21 cellular contexts compared by ENCODE assay signal in the genomic region with DNA sequence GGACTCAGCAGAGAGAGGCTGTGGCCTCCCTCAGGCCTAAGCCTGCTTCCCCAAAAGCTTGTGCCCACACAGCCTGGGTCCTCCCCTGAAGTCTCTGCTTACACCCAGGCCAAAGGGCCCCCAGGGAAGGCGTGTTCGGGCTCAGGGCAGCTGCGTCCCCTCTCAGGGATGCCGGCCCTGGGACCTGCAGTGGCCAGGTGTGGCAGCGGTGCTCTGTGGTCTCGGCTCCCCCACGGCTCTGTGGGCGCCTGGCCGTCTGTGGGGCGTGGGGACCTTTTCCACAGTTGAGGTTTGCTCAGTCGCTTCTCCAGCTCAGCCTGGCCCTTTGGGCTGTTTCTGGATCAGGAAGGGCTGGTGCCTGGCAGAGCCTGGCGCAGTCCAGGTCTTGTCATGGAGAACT.
DNase-seq lines count a peak whose midpoint lies in the region; TF ChIP-seq lines count a peak whose summit lies in the region.
"Had no signal": no experiment of that assay in that cellular context is flagged by ENCODE, and none has a peak within 500 bp of the region (broad histone marks: within the 10 kb centered on the region; RNA-seq: fewer than 3 reads in every experiment).

No MANE protein-coding gene starts in this region.

- intact Hi-C loops in ascending aorta (cut with DNase I) = no loop called here

- CTCF ChIA-PET in HEK293 (lab: Yijun Ruan, JAX) = no interaction called here

- H4K20me1 ChIP-seq in BLaER1 = peaks cover 100% of the 10 kb centered on the region

- H3K9ac ChIP-seq in BLaER1 = 0 out of 2 replicates have a peak overlapping the region, but pooled peaks have one; percentile 14
- peak overlapping the region in 1 of 5 donors; percentile 54 for H3K9ac ChIP-seq in subcutaneous abdominal adipose tissue (ENCODE audit: low read length in 5 of 5)
- H3K9ac ChIP-seq: SK-N-SH had no signal

- H3K4me1 ChIP-seq in BLaER1 (peaks cover 100% of the 10 kb centered on the region), HEK293 (ENCODE audit: control insufficient read depth, insufficient read depth, low read length) (no peaks in the 10 kb centered on the region), ascending aorta (peaks cover 42 to 57% of the 10 kb centered on the region in 2 donors), subcutaneous abdominal adipose tissue (ENCODE audit: control insufficient read depth in 5 of 5, insufficient read depth in 5 of 5, low read length in 5 of 5) (peaks cover 37 to 70% (median 67%) of the 10 kb centered on the region in 5 donors)
- H3K4me1 ChIP-seq: Caco-2 had no signal

- H3K4me1 Mint-ChIP-seq in type B pancreatic cell (ENCODE audit: unreplicated experiment) = peaks cover 20% of the 10 kb centered on the region

- H3K36me3 ChIP-seq in BLaER1 (peaks cover 33% of the 10 kb centered on the region), HEK293 (ENCODE audit: control insufficient read depth in 2 of 2, insufficient read depth in 1 of 2, low read length in 2 of 2) (no peaks in the 10 kb centered on the region), ascending aorta (peaks cover 0 to 8% of the 10 kb centered on the region in 2 donors), subcutaneous abdominal adipose tissue (ENCODE audit: control insufficient read depth in 5 of 5, insufficient read depth in 5 of 5, low read length in 5 of 5) (peaks cover 0 to 7% (median 6%) of the 10 kb centered on the region in 5 donors)
- H3K36me3 ChIP-seq: HAP-1 had no signal

- no peaks in the 10 kb centered on the region for H3K36me3 Mint-ChIP-seq in type B pancreatic cell
- H3K36me3 Mint-ChIP-seq: CD4-positive, CD25-positive, alpha-beta regulatory T cell had no signal

- no peak overlapping the region for H3K4me3 ChIP-seq in BLaER1
- no peak overlapping the region for H3K4me3 ChIP-seq in HEK293 (ENCODE audit: low read depth, low read length)
- no peak overlapping the region for H3K4me3 ChIP-seq in ascending aorta
- H3K4me3 ChIP-seq in subcutaneous abdominal adipose tissue (ENCODE audit: low read depth in 1 of 5, low read length in 5 of 5) = no peak overlapping the region
- H3K4me3 ChIP-seq: GM23248, HAP-1 had no signal

- no peak for DNase-seq in ascending aorta (ENCODE audit: low spot score in 2 of 2)
- no peak for DNase-seq in middle frontal gyrus (ENCODE audit: extremely low spot score, low spot score)
- no peak for DNase-seq in DMS79 treated with DMSO at 0.1 percent for 48 hours (lab: John Stamatoyannopoulos, UW)
- no peak for DNase-seq in activated T-cell treated with anti-CD3 and anti-CD28 coated beads for 4 hours
- no peak for DNase-seq in type B pancreatic cell (ENCODE audit: extremely low spot score, unreplicated experiment)
- DNase-seq: ACHN; Caco-2; CD4-positive, CD25-positive, alpha-beta regulatory T cell; GF-D8; GM23248; NCI-H1105; NCI-H1694 treated with DMSO at 0.1 percent for 48 hours; NCI-H2227 treated with DMSO at 0.1 percent for 48 hours; NCI-H510A treated with DMSO at 0.1 percent for 48 hours; NCI-H774; SHP77 treated with DMSO at 0.1 percent for 48 hours; SK-N-SH had no signal

- H3K27ac ChIP-seq in BLaER1 = no peak overlapping the region
- no peak overlapping the region for H3K27ac ChIP-seq in HEK293 (ENCODE audit: extremely low read depth, low read depth, low read length)
- H3K27ac ChIP-seq in ascending aorta = peak overlapping the region; percentile 74 to 82
- peak overlapping the region; percentile 86 for H3K27ac ChIP-seq in subcutaneous abdominal adipose tissue (ENCODE audit: low read depth, low read length)
- H3K27ac ChIP-seq: GM23248 had no signal

- H3K27me3 ChIP-seq in BLaER1 (no peaks in the 10 kb centered on the region), ascending aorta (no peaks in the 10 kb centered on the region), subcutaneous abdominal adipose tissue (ENCODE audit: control insufficient read depth in 5 of 5, insufficient read depth in 4 of 5, low read length in 5 of 5) (no peaks in the 10 kb centered on the region)

- POLR2A ChIA-PET in HEK293 (lab: Yijun Ruan, JAX) = interaction anchor here (0.7 kb wide), 1 partner anchor 222 kb away, joined by 3 read pairs; no protein-coding TSS in a partner anchor

- no peak overlapping the region for H3K27ac Mint-ChIP-seq in type B pancreatic cell
- H3K27ac Mint-ChIP-seq: CD4-positive, CD25-positive, alpha-beta regulatory T cell had no signal

- TF ChIP-seq CTCF in HEK293 (tag by site-specific recombination; IDR thresholded peaks at IDR 0.05) (no peak), ascending aorta (IDR thresholded peaks at IDR 0.05) (no peak), type B pancreatic cell (conservative IDR thresholded peaks at IDR 0.05) (no peak)

- no peak overlapping the region for H3K4me3 Mint-ChIP-seq in type B pancreatic cell
- H3K4me3 Mint-ChIP-seq: CD4-positive, CD25-positive, alpha-beta regulatory T cell had no signal

- H3K27me3 Mint-ChIP-seq in type B pancreatic cell = no peaks in the 10 kb centered on the region

- H3K9me3 ChIP-seq in BLaER1 (peaks cover 13% of the 10 kb centered on the region), HEK293 (ENCODE audit: control insufficient read depth, insufficient read depth, low read depth, low read length) (no peaks in the 10 kb centered on the region), ascending aorta (no peaks in the 10 kb centered on the region), subcutaneous abdominal adipose tissue (ENCODE audit: control insufficient read depth in 5 of 5, low read length in 5 of 5) (peaks cover 0 to 8% (median 4%) of the 10 kb centered on the region in 5 donors)
- H3K9me3 ChIP-seq: SK-N-SH had no signal

- peak overlapping the region; percentile 92 for H3K4me2 ChIP-seq in BLaER1
- H3K4me2 ChIP-seq: SK-N-SH had no signal

- no peaks in the 10 kb centered on the region for H3K9me3 Mint-ChIP-seq in type B pancreatic cell
- H3K9me3 Mint-ChIP-seq: CD4-positive, CD25-positive, alpha-beta regulatory T cell had no signal

TF ChIP-seq in HEK293, 187 proteins besides CTCF, POLR2A, EP300 and RAD21:
- TF ChIP-seq GLIS2 (tag by site-specific recombination; IDR thresholded peaks at IDR 0.05) = peak; percentile 19; the same call in 1 of the 2 replicates
- TF ChIP-seq, protein P1, sequence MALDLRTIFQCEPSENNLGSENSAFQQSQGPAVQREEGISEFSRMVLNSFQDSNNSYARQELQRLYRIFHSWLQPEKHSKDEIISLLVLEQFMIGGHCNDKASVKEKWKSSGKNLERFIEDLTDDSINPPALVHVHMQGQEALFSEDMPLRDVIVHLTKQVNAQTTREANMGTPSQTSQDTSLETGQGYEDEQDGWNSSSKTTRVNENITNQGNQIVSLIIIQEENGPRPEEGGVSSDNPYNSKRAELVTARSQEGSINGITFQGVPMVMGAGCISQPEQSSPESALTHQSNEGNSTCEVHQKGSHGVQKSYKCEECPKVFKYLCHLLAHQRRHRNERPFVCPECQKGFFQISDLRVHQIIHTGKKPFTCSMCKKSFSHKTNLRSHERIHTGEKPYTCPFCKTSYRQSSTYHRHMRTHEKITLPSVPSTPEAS (tag by site-specific recombination; IDR thresholded peaks at IDR 0.05) = no peak
- no peak for TF ChIP-seq ZNF350 (tag by site-specific recombination; IDR thresholded peaks at IDR 0.05)
- no peak for TF ChIP-seq ZNF423 (tag by site-specific recombination; IDR thresholded peaks at IDR 0.05)
- TF ChIP-seq HOXA7 (CRISPR knock-in tag; IDR thresholded peaks at IDR 0.05; ENCODE audit: borderline replicate concordance) = no peak
- TF ChIP-seq ZNF266 (tag by site-specific recombination; IDR thresholded peaks at IDR 0.05; ENCODE audit: low read depth) = no peak
- TF ChIP-seq GLI2 (tag by site-specific recombination; IDR thresholded peaks at IDR 0.05; ENCODE audit: borderline replicate concordance, low read depth) = no peak
- no peak for TF ChIP-seq ZNF398 (tag by site-specific recombination; IDR thresholded peaks at IDR 0.05)

Comparison
In these comparisons a context has a peak if more than half of its experiments do, and no peak if none do; other contexts are left out.
1. H3K27ac ChIP-seq: peak in ascending aorta (2 of 2) and subcutaneous abdominal adipose tissue (single experiment); none in BLaER1 (single experiment) and HEK293 (single experiment).